In the genomic region with DNA sequence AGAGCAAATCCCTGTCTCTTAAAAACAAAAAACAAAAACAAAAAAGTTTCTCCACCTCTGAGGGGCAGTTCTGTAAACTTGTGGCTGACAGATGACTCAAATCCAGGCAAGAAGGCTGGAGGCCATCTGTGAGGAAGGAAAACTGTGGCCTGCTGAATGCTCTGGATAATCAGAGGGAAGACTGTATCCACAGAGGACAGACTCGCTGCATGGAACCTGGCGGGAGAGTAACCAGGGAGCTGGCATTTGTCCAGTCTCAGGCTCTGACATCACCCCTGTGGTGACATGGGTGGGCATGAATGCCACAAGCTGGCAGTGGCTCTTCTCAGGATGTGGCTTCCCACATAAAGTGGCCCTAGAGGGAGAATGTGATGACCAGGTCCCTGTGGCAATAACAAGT, we compare ENCODE assay signal across 21 cellular contexts. TPM values are rescaled to one million over a fixed set of nuclear protein-coding genes. Genes with fewer than 3 reads are reported as not detected.
DNase-seq lines count a peak whose midpoint lies in the region; TF ChIP-seq lines count a peak whose summit lies in the region.
"Had no signal": no experiment of that assay in that cellular context is flagged by ENCODE, and none has a peak within 500 bp of the region (broad histone marks: within the 10 kb centered on the region; RNA-seq: fewer than 3 reads in every experiment).

No MANE protein-coding gene starts in this region.

- no peak overlapping the region for H3K27ac Mint-ChIP-seq in mesothelial cell of epicardium
- H3K27ac Mint-ChIP-seq: activated naive CD4-positive, alpha-beta T cell treated with anti-CD3 and anti-CD28 coated beads, Interleukin-2, amount 10 ng/mL, durations not matched to agents 7 days and 5 days; CD4-positive, CD25-positive, alpha-beta regulatory T cell; effector memory CD8-positive, alpha-beta T cell had no signal

- H3K9me3 Mint-ChIP-seq in mesothelial cell of epicardium: no peaks in the 10 kb centered on the region
- H3K9me3 Mint-ChIP-seq: activated naive CD4-positive, alpha-beta T cell treated with anti-CD3 and anti-CD28 coated beads, Interleukin-2, amount 10 ng/mL, durations not matched to agents 7 days and 5 days; CD4-positive, CD25-positive, alpha-beta regulatory T cell; effector memory CD8-positive, alpha-beta T cell had no signal

- no CpG with 5 or more reads among the region's 2 CpGs for WGBS in neuronal stem cell (ENCODE audit: extremely low coverage in 2 of 2, insufficient read length in 2 of 2, insufficient replicate concordance in 1 of 2), 2 donors
- WGBS in lower leg skin, 2 donors: 37 to 72% methylated on average over 2 of the region's 2 CpGs

- peaks cover 8% of the 10 kb centered on the region for H3K27me3 Mint-ChIP-seq in mesothelial cell of epicardium (ENCODE audit: low read depth)
- H3K27me3 Mint-ChIP-seq: CD4-positive, CD25-positive, alpha-beta regulatory T cell had no signal

- H2AFZ ChIP-seq in neuronal stem cell (ENCODE audit: low read length): no peak overlapping the region
- H2AFZ ChIP-seq: parathyroid adenoma had no signal

- H3K4me1 ChIP-seq in neuronal stem cell (ENCODE audit: control insufficient read depth in 2 of 2, insufficient read depth in 1 of 2, low read depth in 1 of 2, low read length in 2 of 2): peaks cover 3 to 11% of the 10 kb centered on the region in 2 donors

- H3K4ac ChIP-seq in neuronal stem cell (ENCODE audit: low read length): no peak overlapping the region

- H3K36me3 ChIP-seq in neuronal stem cell (replicated peaks in 1 of 2; ENCODE audit: control insufficient read depth in 2 of 2, insufficient read depth in 2 of 2, low read length in 2 of 2): no peaks in the 10 kb centered on the region
- H3K36me3 ChIP-seq: MG63, upper lobe of left lung had no signal

- H2BK15ac ChIP-seq in neuronal stem cell (ENCODE audit: low read length): no peak overlapping the region

- H3K4me3 Mint-ChIP-seq in mesothelial cell of epicardium: no peak overlapping the region
- H3K4me3 Mint-ChIP-seq: activated naive CD4-positive, alpha-beta T cell treated with anti-CD3 and anti-CD28 coated beads, Interleukin-2, amount 10 ng/mL, durations not matched to agents 7 days and 5 days; effector memory CD8-positive, alpha-beta T cell had no signal

- no peak overlapping the region for H4K91ac ChIP-seq in neuronal stem cell (ENCODE audit: low read depth, low read length, poor library complexity)

- no peak overlapping the region for H4K8ac ChIP-seq in neuronal stem cell (ENCODE audit: low read depth, low read length)

- no peaks in the 10 kb centered on the region for H3K36me3 Mint-ChIP-seq in mesothelial cell of epicardium
- H3K36me3 Mint-ChIP-seq: CD4-positive, CD25-positive, alpha-beta regulatory T cell had no signal

- no peak overlapping the region for H3K9ac ChIP-seq in neuronal stem cell (ENCODE audit: low read depth, low read length, poor library complexity)
- H3K9ac ChIP-seq: parathyroid adenoma had no signal

- H2BK12ac ChIP-seq in neuronal stem cell (ENCODE audit: low read length): no peak overlapping the region

- no peak for TF ChIP-seq POLR2A in lower leg skin (IDR thresholded peaks at IDR 0.05)

- H3K4me1 Mint-ChIP-seq in mesothelial cell of epicardium: peaks cover 17% of the 10 kb centered on the region

- no peaks in the 10 kb centered on the region for H3K79me1 ChIP-seq in neuronal stem cell (ENCODE audit: low read depth, low read length)

- H2BK120ac ChIP-seq in neuronal stem cell (ENCODE audit: low read depth, low read length): no peak overlapping the region

- H3K4me3 ChIP-seq in neuronal stem cell (ENCODE audit: low read length in 2 of 2): no peak overlapping the region
- no peak overlapping the region for H3K4me3 ChIP-seq in lower leg skin (ENCODE audit: low read depth, poor library complexity, severe bottlenecking)
- H3K4me3 ChIP-seq: MG63, upper lobe of left lung had no signal

- H3K27me3 ChIP-seq in neuronal stem cell (ENCODE audit: control insufficient read depth in 3 of 3, insufficient read depth in 3 of 3, low read depth in 1 of 3, low read length in 3 of 3): peaks cover 0 to 50% (median 0%) of the 10 kb centered on the region in 3 experiments
- H3K27me3 ChIP-seq: upper lobe of left lung had no signal

- no peak for TF ChIP-seq CTCF in mesothelial cell of epicardium (IDR thresholded peaks at IDR 0.05; ENCODE audit: unreplicated experiment)
- TF ChIP-seq CTCF in lower leg skin (IDR thresholded peaks at IDR 0.05): no peak

- H3K27ac ChIP-seq in neuronal stem cell (replicated peaks; ENCODE audit: low read length): no peak overlapping the region
- H3K27ac ChIP-seq: foreskin keratinocyte, parathyroid adenoma, upper lobe of left lung had no signal

- H3K18ac ChIP-seq in neuronal stem cell (ENCODE audit: low read length): no peak overlapping the region

- intact Hi-C loops in lower leg skin (cut with DNase I; ENCODE audit: low total_unique reads): no loop called here

- H2BK5ac ChIP-seq in neuronal stem cell (ENCODE audit: low read length): no peak overlapping the region

- H3K4me2 ChIP-seq in neuronal stem cell (ENCODE audit: insufficient read depth, low read length, poor library complexity, severe bottlenecking): no peak overlapping the region

- H3K14ac ChIP-seq in neuronal stem cell (ENCODE audit: low read length): no peak overlapping the region

- DNase-seq in Daoy (ENCODE audit: low read depth): peak; percentile 74
- DNase-seq in M059J (ENCODE audit: low read depth): peak; percentile 76
- DNase-seq in UCSD-AML1 (lab: John Stamatoyannopoulos, UW; ENCODE audit: unreplicated experiment): peak; percentile 34
- no peak for DNase-seq in neuronal stem cell (ENCODE audit: low spot score)
- DNase-seq in NCI-H1694 (lab: John Stamatoyannopoulos, UW): no peak
- no peak for DNase-seq in mesothelial cell of epicardium (ENCODE audit: low spot score in 2 of 2, unreplicated experiment in 2 of 2)
- DNase-seq in lower leg skin (ENCODE audit: low spot score in 2 of 2): no peak
- DNase-seq: activated CD4-positive, alpha-beta T cell treated with anti-CD3 and anti-CD28 coated beads, Interleukin-2, amount 50 U/mL, for 4 hours; activated naive CD4-positive, alpha-beta T cell treated with anti-CD3 and anti-CD28 coated beads, Interleukin-2, amount 10 ng/mL, durations not matched to agents 7 days and 5 days; amniotic stem cell; CD4-positive, CD25-positive, alpha-beta regulatory T cell; effector memory CD8-positive, alpha-beta T cell; foreskin keratinocyte; HCEC 1CT; MG63; NCI-H1417; right cardiac atrium; SHP77; stimulated activated CD4-positive, alpha-beta T cell treated with anti-CD3 and anti-CD28 coated beads, Interleukin-4, amount 100 ng/mL, for 1 hour; upper lobe of left lung had no signal

- H3K9me3 ChIP-seq in neuronal stem cell (replicated peaks in 1 of 2; ENCODE audit: control insufficient read depth in 2 of 2, insufficient read depth in 1 of 2, low read depth in 1 of 2, low read length in 2 of 2): no peaks in the 10 kb centered on the region
- H3K9me3 ChIP-seq: MG63, upper lobe of left lung had no signal

- H2AK5ac ChIP-seq in neuronal stem cell (ENCODE audit: low read depth, low read length): peak overlapping the region; percentile 26

- no peak overlapping the region for H3K23ac ChIP-seq in neuronal stem cell (ENCODE audit: low read depth, low read length, poor library complexity)

RNA-seq across cellular contexts. Expression of gene KSR1, which starts 2.8 kb away (rescaled TPM):
- 55.3 and 59.5 TPM in 2 replicates for total RNA-seq in Daoy (2014; rRNA removed; shearing (Covaris generic))
- 2.5 and 3.8 TPM in 2 replicates for total RNA-seq in M059J (2014; rRNA removed; shearing (Covaris generic))
- polyA plus RNA-seq in neuronal stem cell (2013, experiment 1 of 2): 19.3 TPM
- 19.3 TPM for polyA plus RNA-seq in neuronal stem cell (2013, experiment 2 of 2)
- total RNA-seq in mesothelial cell of epicardium: 64.0 to 69.4 TPM (median 64.5 TPM) in 3 replicates
- 10 to 100 TPM; 26.0 to 37.5 (median 35.0) TPM for total RNA-seq in lower leg skin

Comparison
In these comparisons a context has a peak if more than half of its experiments do, and no peak if none do; other contexts are left out.
1. DNase-seq: peak in Daoy (single experiment), M059J (single experiment) and UCSD-AML1 (single experiment); none in neuronal stem cell (single experiment), NCI-H1694 (single experiment), mesothelial cell of epicardium (0 of 2) and lower leg skin (0 of 2).